Comparison of ENCODE assay signal across 10 cellular contexts in genomic region chr21:43919871-43920801, GRCh38. TPM values are rescaled to one million over a fixed set of nuclear protein-coding genes. Genes with fewer than 3 reads are reported as not detected.
DNase-seq lines count a peak whose midpoint lies in the region; ATAC-seq and TF ChIP-seq lines count a peak whose summit lies in the region.
"Had no signal": no experiment of that assay in that cellular context is flagged by ENCODE, and none has a peak within 500 bp of the region (broad histone marks: within the 10 kb centered on the region; RNA-seq: fewer than 3 reads in every experiment).

No MANE protein-coding gene starts in this region.

- H3K4me1 Mint-ChIP-seq in stimulated activated naive CD8-positive, alpha-beta T cell treated with anti-CD3 and anti-CD28 coated beads, Interleukin-15, Interleukin-2, amounts not matched to agents 100 ng/mL and 50 ng/mL, for 24 hours (ENCODE audit: low read depth): peaks cover 78% of the 10 kb centered on the region
- peaks cover 89% of the 10 kb centered on the region for H3K4me1 Mint-ChIP-seq in stimulated activated naive CD8-positive, alpha-beta T cell treated with anti-CD3 and anti-CD28 coated beads, Interleukin-15, amount 100 ng/mL, for 72 hours
- H3K4me1 Mint-ChIP-seq in HFFc6 (ENCODE audit: low read depth): peaks cover 25% of the 10 kb centered on the region

- H3K27ac Mint-ChIP-seq in stimulated activated naive CD8-positive, alpha-beta T cell treated with anti-CD3 and anti-CD28 coated beads, Interleukin-15, Interleukin-2, amounts not matched to agents 100 ng/mL and 50 ng/mL, for 24 hours: peak overlapping the region; percentile 10
- peak overlapping the region in 1 of 2 donors; percentile 55 for H3K27ac Mint-ChIP-seq in stimulated activated naive CD8-positive, alpha-beta T cell treated with anti-CD3 and anti-CD28 coated beads, Interleukin-15, amount 100 ng/mL, for 72 hours
- H3K27ac Mint-ChIP-seq in HFFc6: no peak overlapping the region

- H3K36me3 Mint-ChIP-seq in stimulated activated naive CD8-positive, alpha-beta T cell treated with anti-CD3 and anti-CD28 coated beads, Interleukin-15, Interleukin-2, amounts not matched to agents 100 ng/mL and 50 ng/mL, for 24 hours (ENCODE audit: low read depth): peaks cover 25% of the 10 kb centered on the region
- H3K36me3 Mint-ChIP-seq in HFFc6 (ENCODE audit: low read depth): peaks cover 5% of the 10 kb centered on the region; the same call in 1 of the 2 replicates

- ATAC-seq in stimulated activated naive CD8-positive, alpha-beta T cell treated with anti-CD3 and anti-CD28 coated beads, Interleukin-15, amount 100 ng/mL, for 72 hours: no peak
- ATAC-seq in left lobe of liver: peak; percentile 69
- no peak for ATAC-seq in HG02678 (IDR thresholded peaks at IDR 0.05; ENCODE audit: unreplicated experiment)
- ATAC-seq: foreskin keratinocyte had no signal

- no peak overlapping the region for H3K4me3 Mint-ChIP-seq in stimulated activated naive CD8-positive, alpha-beta T cell treated with anti-CD3 and anti-CD28 coated beads, Interleukin-15, Interleukin-2, amounts not matched to agents 100 ng/mL and 50 ng/mL, for 24 hours
- peak overlapping the region in 1 of 2 donors; percentile 5 for H3K4me3 Mint-ChIP-seq in stimulated activated naive CD8-positive, alpha-beta T cell treated with anti-CD3 and anti-CD28 coated beads, Interleukin-15, amount 100 ng/mL, for 72 hours
- no peak overlapping the region for H3K4me3 Mint-ChIP-seq in HFFc6

- no peaks in the 10 kb centered on the region for H3K9me3 Mint-ChIP-seq in stimulated activated naive CD8-positive, alpha-beta T cell treated with anti-CD3 and anti-CD28 coated beads, Interleukin-15, Interleukin-2, amounts not matched to agents 100 ng/mL and 50 ng/mL, for 24 hours
- H3K9me3 Mint-ChIP-seq in stimulated activated naive CD8-positive, alpha-beta T cell treated with anti-CD3 and anti-CD28 coated beads, Interleukin-15, amount 100 ng/mL, for 72 hours: peaks cover 0 to 5% of the 10 kb centered on the region in 2 donors
- no peaks in the 10 kb centered on the region for H3K9me3 Mint-ChIP-seq in HFFc6

- no peak for DNase-seq in stimulated activated naive CD8-positive, alpha-beta T cell treated with anti-CD3 and anti-CD28 coated beads, Interleukin-15, amount 100 ng/mL, for 72 hours
- DNase-seq in NCI-H2227 treated with DMSO at 0.1 percent for 48 hours (lab: John Stamatoyannopoulos, UW) (peak; percentile 55), left lobe of liver (ENCODE audit: low spot score) (peak; percentile 74), NCI-H748 (lab: John Stamatoyannopoulos, UW; ENCODE audit: unreplicated experiment) (no peak), COLO829 (ENCODE audit: low spot score) (no peak), HFFc6 (no peak)
- DNase-seq: foreskin keratinocyte, NCI-H526 treated with DMSO at 0.1 percent for 48 hours had no signal

- H3K27me3 Mint-ChIP-seq in stimulated activated naive CD8-positive, alpha-beta T cell treated with anti-CD3 and anti-CD28 coated beads, Interleukin-15, Interleukin-2, amounts not matched to agents 100 ng/mL and 50 ng/mL, for 24 hours: no peaks in the 10 kb centered on the region
- H3K27me3 Mint-ChIP-seq in stimulated activated naive CD8-positive, alpha-beta T cell treated with anti-CD3 and anti-CD28 coated beads, Interleukin-15, amount 100 ng/mL, for 72 hours: no peaks in the 10 kb centered on the region
- no peaks in the 10 kb centered on the region for H3K27me3 Mint-ChIP-seq in HFFc6 (ENCODE audit: insufficient read depth)

- TF ChIP-seq CTCF in HFFc6 (IDR thresholded peaks at IDR 0.05): no peak

RNA-seq across cellular contexts. Expression of gene AGPAT3, which starts 55.1 kb away (rescaled TPM):
- 127 TPM for total RNA-seq in left lobe of liver
- total RNA-seq in HFFc6 (2021; fragmentation: NEBNext Ultra II Directional; extraction: Animal tissue kit (Norgen Biotek cat#: 25700)): 100 to 1,000 TPM in 2 of 6 experiments, 10 to 100 TPM in 4; 94.6 to 114 (median 97.8) TPM

Comparison
In these comparisons a context has a peak if more than half of its experiments do, and no peak if none do; other contexts are left out.
1. DNase-seq: peak in NCI-H2227 treated with DMSO at 0.1 percent for 48 hours (single experiment) and left lobe of liver (single experiment); none in stimulated activated naive CD8-positive, alpha-beta T cell treated with anti-CD3 and anti-CD28 coated beads, Interleukin-15, amount 100 ng/mL, for 72 hours (0 of 2), NCI-H748 (single experiment), COLO829 (single experiment) and HFFc6 (single experiment).